ENCODE assay signal across 11 cellular contexts in the genomic region with DNA sequence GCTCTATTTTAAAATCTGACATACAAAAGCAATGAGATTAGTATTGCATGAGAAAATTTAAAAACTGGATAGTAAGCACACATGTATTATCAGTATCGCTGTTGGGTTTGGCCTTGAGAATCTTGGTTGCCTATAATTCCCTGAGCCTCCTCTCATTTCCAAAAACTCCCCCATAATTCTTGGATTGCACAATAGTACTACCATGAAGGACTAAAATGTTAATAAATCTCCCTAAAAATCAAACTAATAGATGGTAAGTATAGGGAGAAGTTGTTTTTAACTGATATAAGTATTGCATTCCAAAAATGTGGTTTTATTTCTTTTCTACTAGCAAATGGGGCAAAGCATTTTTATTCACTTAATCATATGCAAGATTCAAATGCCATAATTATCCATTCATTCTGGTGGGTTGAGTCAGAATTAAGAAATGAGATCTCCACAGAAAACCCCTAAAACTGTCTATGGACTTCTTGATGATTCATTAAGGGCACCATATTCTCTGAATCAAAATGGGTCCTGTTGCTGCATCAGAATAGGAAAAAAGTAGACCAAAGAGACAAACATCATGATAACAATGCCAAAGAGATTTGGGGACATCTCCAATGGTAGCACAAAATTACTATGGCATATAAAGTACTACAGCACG. TPM values are rescaled to one million over a fixed set of nuclear protein-coding genes. Genes with fewer than 3 reads are reported as not detected.
DNase-seq lines count a peak whose midpoint lies in the region; ATAC-seq and TF ChIP-seq lines count a peak whose summit lies in the region.
"Had no signal": no experiment of that assay in that cellular context is flagged by ENCODE, and none has a peak within 500 bp of the region (broad histone marks: within the 10 kb centered on the region; RNA-seq: fewer than 3 reads in every experiment).

No MANE protein-coding gene starts in this region.

- H2AFZ ChIP-seq in smooth muscle cell (ENCODE audit: low read depth), result no peak overlapping the region
- H2AFZ ChIP-seq: parathyroid adenoma had no signal

- H3F3A ChIP-seq in smooth muscle cell (ENCODE audit: low read depth), result peaks cover 24% of the 10 kb centered on the region

- no peak for TF ChIP-seq EP300 in stomach (IDR thresholded peaks at IDR 0.05)

- peak; percentile 95 for DNase-seq in EH (ENCODE audit: low read depth)
- peak; percentile 83 for DNase-seq in RKO (ENCODE audit: low spot score)
- DNase-seq in dedifferentiated amniotic fluid mesenchymal stem cell (ENCODE audit: extremely low spot score), result peak; percentile 62
- DNase-seq in smooth muscle cell (lab: John Stamatoyannopoulos, UW; ENCODE audit: unreplicated experiment), result no peak
- no peak for DNase-seq in NOMO-1 treated with dmso at 0.1 percent for 144 hours (lab: John Stamatoyannopoulos, UW; ENCODE audit: unreplicated experiment)
- no peak for DNase-seq in stomach
- DNase-seq: activated CD8-positive, alpha-beta memory T cell treated with anti-CD3 and anti-CD28 coated beads, Interleukin-2, amount 50 U/mL, for 4 hours; GDM1 had no signal

- H3K79me2 ChIP-seq in smooth muscle cell (ENCODE audit: low read depth), result no peaks in the 10 kb centered on the region
- H3K79me2 ChIP-seq: parathyroid adenoma had no signal

- H3K9me3 ChIP-seq in smooth muscle cell (replicated peaks; ENCODE audit: low read depth) (no peaks in the 10 kb centered on the region), stomach (no peaks in the 10 kb centered on the region)

- 94% methylated on average over 2 of the region's 2 CpGs for WGBS in smooth muscle cell (ENCODE audit: low lambda C conversion rate)
- WGBS in stomach, 5 donors, result 89 to 100% (median 96%) methylated on average over 2 of the region's 2 CpGs

- TF ChIP-seq CTCF in smooth muscle cell (IDR thresholded peaks at IDR 0.05; ENCODE audit: borderline replicate concordance, insufficient read depth, poor library complexity, severe bottlenecking) (no peak), stomach (IDR thresholded peaks at IDR 0.05) (no peak)

- intact Hi-C loops in stomach (cut with DNase I; ENCODE audit: low total_unique reads), result no loop called here

- H3K27me3 ChIP-seq in smooth muscle cell (ENCODE audit: low read depth) (no peaks in the 10 kb centered on the region), stomach (no peaks in the 10 kb centered on the region)

- no peak overlapping the region for H3K4me2 ChIP-seq in smooth muscle cell

- no peaks in the 10 kb centered on the region for H4K20me1 ChIP-seq in smooth muscle cell (ENCODE audit: low read depth)

- H3K4me1 ChIP-seq in smooth muscle cell (ENCODE audit: low read depth) (peaks cover 19% of the 10 kb centered on the region), stomach (peaks cover 0 to 46% (median 0%) of the 10 kb centered on the region in 4 donors)
- H3K4me1 ChIP-seq: parathyroid adenoma had no signal

- ATAC-seq in GM18498 (IDR thresholded peaks at IDR 0.05; ENCODE audit: unreplicated experiment), result no peak

- peak overlapping the region; percentile 98 for H3K27ac ChIP-seq in smooth muscle cell (ENCODE audit: low read depth)
- H3K27ac ChIP-seq in stomach, result peak overlapping the region in 1 of 5 donors; percentile 78
- H3K27ac ChIP-seq: SK-N-MC had no signal

- peak overlapping the region; percentile 89 for H3K9ac ChIP-seq in smooth muscle cell (ENCODE audit: low read depth)
- H3K9ac ChIP-seq: parathyroid adenoma had no signal

- H3K36me3 ChIP-seq in smooth muscle cell (ENCODE audit: low read depth) (no peaks in the 10 kb centered on the region), stomach (no peaks in the 10 kb centered on the region)

- H3K4me3 ChIP-seq in smooth muscle cell (no peak overlapping the region), stomach (no peak overlapping the region)
- H3K4me3 ChIP-seq: SK-N-MC had no signal

- no peak for TF ChIP-seq POLR2A in stomach (IDR thresholded peaks at IDR 0.05)

RNA-seq across cellular contexts. Expression of a gene that starts 10.3 kb away (rescaled TPM):
- 6,093 and 6,435 TPM in 2 replicates for total RNA-seq in smooth muscle cell
- 2,741 and 3,198 TPM in 2 replicates for polyA plus RNA-seq in smooth muscle cell
- 100 to 1,000 TPM; 348 to 723 (median 536) TPM for total RNA-seq in stomach
- polyA plus RNA-seq in stomach, result 100 to 1,000 TPM; 269 to 570 (median 340) TPM

RNA-seq across cellular contexts. Expression of a gene that starts 16.3 kb away (rescaled TPM):
- 7.3 and 13.8 TPM in 2 replicates for total RNA-seq in smooth muscle cell
- 2.5 and 3.7 TPM in 2 replicates for polyA plus RNA-seq in smooth muscle cell
- 10 to 100 TPM in 3 of 5 donors, 1 to 10 TPM in 2; 2.9 to 44.9 (median 10.7) TPM for total RNA-seq in stomach
- polyA plus RNA-seq in stomach, result 1 to 10 TPM; 1.4 to 3.9 (median 3.4) TPM

Comparison
In these comparisons a context has a peak if more than half of its experiments do, and no peak if none do; other contexts are left out.
1. DNase-seq: peak in EH (single experiment), RKO (single experiment) and dedifferentiated amniotic fluid mesenchymal stem cell (single experiment); none in smooth muscle cell (single experiment), NOMO-1 treated with dmso at 0.1 percent for 144 hours (single experiment) and stomach (single experiment).